15 cellular contexts compared by ENCODE assay signal in genomic region chr17:17412331-17412730, GRCh38.
A peak's percentile ranks its signal among the peaks of the same experiment; 100 is the strongest.
DNase-seq lines count a peak whose midpoint lies in the region; ATAC-seq lines count a peak whose summit lies in the region.
"Had no signal": no experiment of that assay in that cellular context is flagged by ENCODE, and none has a peak within 500 bp of the region (broad histone marks: within the 10 kb centered on the region; RNA-seq: fewer than 3 reads in every experiment).

No MANE protein-coding gene starts in this region.

- H3K36me3 Mint-ChIP-seq in stimulated activated effector memory CD8-positive, alpha-beta T cell treated with anti-CD3 and anti-CD28 coated beads, Interleukin-12 subunit alpha, Interleukin-12 subunit beta, amount 100 ng/mL, for 72 hours, result peaks cover 5% of the 10 kb centered on the region

- no peaks in the 10 kb centered on the region for H3K9me3 Mint-ChIP-seq in stimulated activated effector memory CD8-positive, alpha-beta T cell treated with anti-CD3 and anti-CD28 coated beads, Interleukin-12 subunit alpha, Interleukin-12 subunit beta, amount 100 ng/mL, for 72 hours
- H3K9me3 Mint-ChIP-seq: activated naive CD4-positive, alpha-beta T cell treated with anti-CD3 and anti-CD28 coated beads for 36 hours had no signal

- peak overlapping the region; percentile 68 for H3K27ac ChIP-seq in SJSA1
- H3K27ac ChIP-seq: hepatocyte, parathyroid adenoma had no signal

- H3K36me3 ChIP-seq in SJSA1, result no peaks in the 10 kb centered on the region

- H3K4me3 ChIP-seq in SJSA1, result no peak overlapping the region
- H3K4me3 ChIP-seq: hepatocyte had no signal

- H3K27ac Mint-ChIP-seq in stimulated activated effector memory CD8-positive, alpha-beta T cell treated with anti-CD3 and anti-CD28 coated beads, Interleukin-12 subunit alpha, Interleukin-12 subunit beta, amount 100 ng/mL, for 72 hours, result peak overlapping the region; percentile 77
- H3K27ac Mint-ChIP-seq: activated naive CD4-positive, alpha-beta T cell treated with anti-CD3 and anti-CD28 coated beads for 36 hours had no signal

- H3K4me1 Mint-ChIP-seq in stimulated activated effector memory CD8-positive, alpha-beta T cell treated with anti-CD3 and anti-CD28 coated beads, Interleukin-12 subunit alpha, Interleukin-12 subunit beta, amount 100 ng/mL, for 72 hours, result peaks cover 61% of the 10 kb centered on the region

- no peak for ATAC-seq in stimulated activated effector memory CD8-positive, alpha-beta T cell treated with anti-CD3 and anti-CD28 coated beads, Interleukin-12 subunit alpha, Interleukin-12 subunit beta, amount 100 ng/mL, for 72 hours
- no peak for ATAC-seq in GM21619 (IDR thresholded peaks at IDR 0.05; ENCODE audit: unreplicated experiment)
- no peak for ATAC-seq in GM18519 (IDR thresholded peaks at IDR 0.05; ENCODE audit: low FRiP score, unreplicated experiment)

- no peaks in the 10 kb centered on the region for H3K27me3 ChIP-seq in SJSA1 (replicated peaks)
- H3K27me3 ChIP-seq: hepatocyte had no signal

- DNase-seq in GM04504 (ENCODE audit: low read depth) (peak; percentile 74), SJSA1 (ENCODE audit: low read depth in 1 of 2, low spot score in 2 of 2) (peak; percentile 66 to 68), fibroblast of peridontal ligament (ENCODE audit: extremely low read depth) (peak; percentile 64), Ammon's horn (ENCODE audit: low spot score) (no peak)
- no peak for DNase-seq in stimulated activated effector memory CD8-positive, alpha-beta T cell treated with anti-CD3 and anti-CD28 coated beads, Interleukin-12 subunit alpha, Interleukin-12 subunit beta, amount 100 ng/mL, for 72 hours (ENCODE audit: low spot score in 2 of 2)
- DNase-seq: activated naive CD4-positive, alpha-beta T cell treated with anti-CD3 and anti-CD28 coated beads for 36 hours; cortex of kidney; DMS 273 treated with DMSO at 0.1 percent for 48 hours; OCI-M1; stimulated activated CD4-positive, alpha-beta T cell treated with anti-CD3 and anti-CD28 coated beads, Interleukin-2, amount 100 ng/mL, for 48 hours; T-helper 2 cell had no signal

- H3K4me1 ChIP-seq in SJSA1 (replicated peaks), result peaks cover 59% of the 10 kb centered on the region
- H3K4me1 ChIP-seq: parathyroid adenoma had no signal

- no peaks in the 10 kb centered on the region for H3K9me3 ChIP-seq in SJSA1 (replicated peaks)

- no peak overlapping the region for H3K4me3 Mint-ChIP-seq in stimulated activated effector memory CD8-positive, alpha-beta T cell treated with anti-CD3 and anti-CD28 coated beads, Interleukin-12 subunit alpha, Interleukin-12 subunit beta, amount 100 ng/mL, for 72 hours
- H3K4me3 Mint-ChIP-seq: activated naive CD4-positive, alpha-beta T cell treated with anti-CD3 and anti-CD28 coated beads for 36 hours had no signal

Comparison
In these comparisons a context has a peak if more than half of its experiments do, and no peak if none do; other contexts are left out.
1. DNase-seq: peak in GM04504 (single experiment), SJSA1 (2 of 2) and fibroblast of peridontal ligament (single experiment); none in stimulated activated effector memory CD8-positive, alpha-beta T cell treated with anti-CD3 and anti-CD28 coated beads, Interleukin-12 subunit alpha, Interleukin-12 subunit beta, amount 100 ng/mL, for 72 hours (0 of 2) and Ammon's horn (single experiment).